23 cellular contexts compared by ENCODE assay signal in the genomic region with DNA sequence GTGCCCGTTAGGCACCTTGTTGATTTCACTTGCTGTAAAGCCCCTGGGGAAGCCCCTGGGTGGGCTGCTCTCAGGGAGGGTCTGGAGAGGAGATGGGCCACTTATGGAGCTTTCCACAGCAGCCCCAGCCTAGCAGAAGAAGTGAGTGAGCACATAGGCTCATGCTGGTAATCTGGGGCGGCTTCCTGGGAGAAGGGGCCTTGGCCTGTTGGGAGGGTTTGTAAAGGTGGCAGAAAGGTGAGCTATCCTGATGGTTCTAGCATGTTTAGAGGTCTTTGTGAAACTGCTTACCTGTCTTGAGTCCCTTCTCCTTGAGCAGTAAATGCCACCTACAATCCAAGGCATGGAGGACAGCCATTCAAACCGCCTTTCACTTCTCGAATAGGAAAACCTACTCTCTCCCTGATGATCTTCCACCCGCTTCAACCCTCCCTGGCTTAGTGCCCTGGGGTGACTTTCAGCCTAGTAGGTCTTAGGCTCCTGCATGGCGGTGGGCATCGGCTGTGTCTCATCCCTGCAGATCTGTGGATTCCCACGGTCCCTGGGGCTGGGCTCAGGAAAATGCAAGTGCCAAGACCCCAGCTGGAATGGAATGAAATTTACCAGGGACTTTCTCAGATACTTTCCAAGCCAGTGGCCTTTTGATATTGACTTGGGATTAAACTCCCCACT.
A peak's percentile ranks its signal among the peaks of the same experiment; 100 is the strongest.
DNase-seq lines count a peak whose midpoint lies in the region; ATAC-seq and TF ChIP-seq lines count a peak whose summit lies in the region.
"Had no signal": no experiment of that assay in that cellular context is flagged by ENCODE, and none has a peak within 500 bp of the region (broad histone marks: within the 10 kb centered on the region; RNA-seq: fewer than 3 reads in every experiment).

No MANE protein-coding gene starts in this region.

- CTCF ChIA-PET in IMR-90 (lab: Yijun Ruan, JAX) (no interaction called here), MCF 10A (lab: Yijun Ruan, JAX) (no interaction called here)

- no peak overlapping the region for H3K4me2 ChIP-seq in IMR-90 (ENCODE audit: low read depth, low read length)
- H3K4me2 ChIP-seq: smooth muscle cell had no signal

- WGBS in IMR-90 (ENCODE audit: extremely low coverage in 2 of 2, insufficient read length in 1 of 2), 2 experiments = 100% methylated on average over 2 of the region's 8 CpGs; no CpG with 5 or more reads in 1 of the 2 experiments

- peak overlapping the region; percentile 94 for H4K91ac ChIP-seq in IMR-90 (ENCODE audit: insufficient read depth, low read depth, low read length)

- H2AFZ ChIP-seq in IMR-90 (replicated peaks; ENCODE audit: low read length, poor library complexity) = no peak overlapping the region

- H3K79me1 ChIP-seq in IMR-90 (ENCODE audit: low read depth in 1 of 2, low read length in 2 of 2) = peaks cover 0 to 43% of the 10 kb centered on the region in 2 experiments; a peak in 2 of 4 replicates

- peak overlapping the region; percentile 81 for H3K27ac ChIP-seq in IMR-90 (ENCODE audit: insufficient read depth, low read length)
- H3K27ac ChIP-seq: ascending aorta, ovary had no signal

- dilution Hi-C loops in IMR-90 (cut with HindIII; ENCODE audit: low sequenced_read_pairs, unreplicated experiment) = no loop called here

- peaks cover 78% of the 10 kb centered on the region for H3K4me1 Mint-ChIP-seq in activated naive CD4-positive, alpha-beta T cell treated with anti-CD3 and anti-CD28 coated beads, Interleukin-2, amount 50 U/mL, for 24 hours
- peaks cover 17% of the 10 kb centered on the region for H3K4me1 Mint-ChIP-seq in stimulated activated effector memory CD8-positive, alpha-beta T cell treated with anti-CD3 and anti-CD28 coated beads, Interleukin-12 subunit alpha, Interleukin-12 subunit beta, amount 100 ng/mL, for 72 hours
- H3K4me1 Mint-ChIP-seq in MCF 10A (ENCODE audit: insufficient read depth, unreplicated experiment) = no peaks in the 10 kb centered on the region

- H3K9me3 ChIP-seq in IMR-90 (ENCODE audit: control insufficient read depth, insufficient read depth, low read length) = no peaks in the 10 kb centered on the region
- H3K9me3 ChIP-seq: ascending aorta, Caco-2, MG63, ovary, transverse colon had no signal

- H2BK120ac ChIP-seq in IMR-90 (ENCODE audit: low read depth, low read length) = peak overlapping the region; percentile 93

- no peak for ATAC-seq in IMR-90 (ENCODE audit: low read depth)
- ATAC-seq in stimulated activated effector memory CD8-positive, alpha-beta T cell treated with anti-CD3 and anti-CD28 coated beads, Interleukin-12 subunit alpha, Interleukin-12 subunit beta, amount 100 ng/mL, for 72 hours = no peak
- ATAC-seq in HG03175 (IDR thresholded peaks at IDR 0.05; ENCODE audit: unreplicated experiment) = no peak

- no peaks in the 10 kb centered on the region for H3K27me3 Mint-ChIP-seq in activated naive CD4-positive, alpha-beta T cell treated with anti-CD3 and anti-CD28 coated beads, Interleukin-2, amount 50 U/mL, for 24 hours
- H3K27me3 Mint-ChIP-seq in MCF 10A (ENCODE audit: insufficient read depth, unreplicated experiment) = no peaks in the 10 kb centered on the region
- H3K27me3 Mint-ChIP-seq: activated naive CD8-positive, alpha-beta T cell treated with anti-CD3 and anti-CD28 coated beads for 36 hours had no signal

- no peaks in the 10 kb centered on the region for H3K36me3 ChIP-seq in IMR-90 (ENCODE audit: control insufficient read depth, insufficient read depth, low read length)
- H3K36me3 ChIP-seq: ascending aorta, MG63, ovary, transverse colon had no signal

- peak overlapping the region; percentile 85; the same call in 2 of the 3 replicates for H2BK15ac ChIP-seq in IMR-90 (ENCODE audit: low read depth, low read length)

- in situ Hi-C loops in IMR-90 (cut with MboI; ENCODE audit: low sequenced_read_pairs) = no loop called here

- H2AK9ac ChIP-seq in IMR-90 (replicated peaks; ENCODE audit: low read depth, low read length, poor library complexity) = peak overlapping the region; percentile 29

- TF ChIP-seq POLR2A in IMR-90 (IDR thresholded peaks at IDR 0.05; ENCODE audit: low read depth, low read length) = no peak

- peak overlapping the region; percentile 68 to 84 for H4K8ac ChIP-seq in IMR-90 (ENCODE audit: low read depth in 2 of 2, low read length in 2 of 2)

- BruUV-seq in IMR-90 (replicated peaks; lab: Mats Ljungman, UMichigan) (no TSS peak), MCF 10A (replicated peaks; lab: Mats Ljungman, UMichigan) (no TSS peak)

- H4K5ac ChIP-seq in IMR-90 (ENCODE audit: low read depth, low read length) = peak overlapping the region; percentile 55

- peak overlapping the region; percentile 94 for H2BK20ac ChIP-seq in IMR-90 (ENCODE audit: low read depth, low read length)

- no peak overlapping the region for H3K4me3 Mint-ChIP-seq in activated naive CD4-positive, alpha-beta T cell treated with anti-CD3 and anti-CD28 coated beads, Interleukin-2, amount 50 U/mL, for 24 hours
- H3K4me3 Mint-ChIP-seq in stimulated activated effector memory CD8-positive, alpha-beta T cell treated with anti-CD3 and anti-CD28 coated beads, Interleukin-12 subunit alpha, Interleukin-12 subunit beta, amount 100 ng/mL, for 72 hours = no peak overlapping the region
- H3K4me3 Mint-ChIP-seq in MCF 10A (ENCODE audit: unreplicated experiment) = no peak overlapping the region

- peak overlapping the region; percentile 11; the same call in 1 of the 2 replicates for H3K9ac ChIP-seq in IMR-90 (ENCODE audit: low read depth, low read length)

- no peaks in the 10 kb centered on the region for H3K27me3 ChIP-seq in IMR-90 (ENCODE audit: control insufficient read depth, insufficient read depth, low read length)
- H3K27me3 ChIP-seq: ascending aorta, MG63, ovary, transverse colon had no signal

- no peak overlapping the region for H3K4me3 ChIP-seq in IMR-90 (ENCODE audit: insufficient read depth, low read depth, low read length)
- H3K4me3 ChIP-seq: ascending aorta, MG63, ovary, smooth muscle cell, transverse colon had no signal

- H3K9me3 Mint-ChIP-seq in activated naive CD4-positive, alpha-beta T cell treated with anti-CD3 and anti-CD28 coated beads, Interleukin-2, amount 50 U/mL, for 24 hours = no peaks in the 10 kb centered on the region
- H3K9me3 Mint-ChIP-seq in stimulated activated effector memory CD8-positive, alpha-beta T cell treated with anti-CD3 and anti-CD28 coated beads, Interleukin-12 subunit alpha, Interleukin-12 subunit beta, amount 100 ng/mL, for 72 hours = no peaks in the 10 kb centered on the region
- H3K9me3 Mint-ChIP-seq in MCF 10A (ENCODE audit: unreplicated experiment) = no peaks in the 10 kb centered on the region
- H3K9me3 Mint-ChIP-seq: activated naive CD8-positive, alpha-beta T cell treated with anti-CD3 and anti-CD28 coated beads for 36 hours; natural killer cell treated with Interleukin-12 subunit alpha and Interleukin-12 subunit beta and Interleukin-15 and Interleukin-18, amount 100 ng/mL, for 72 hours had no signal

- H3K18ac ChIP-seq in IMR-90 (ENCODE audit: low read depth, low read length) = peak overlapping the region; percentile 82

- H3K4ac ChIP-seq in IMR-90 (ENCODE audit: low read depth, low read length) = peak overlapping the region; percentile 90

- H3K14ac ChIP-seq in IMR-90 (replicated peaks; ENCODE audit: low read depth, low read length) = peak overlapping the region; percentile 84

- H3K9me1 ChIP-seq in IMR-90 (ENCODE audit: insufficient read depth, low read length) = peaks cover 44% of the 10 kb centered on the region

- POLR2A ChIA-PET in IMR-90 (lab: Charles Lee; ENCODE audit: unreplicated experiment) (no interaction called here), MCF 10A (lab: Yijun Ruan, JAX) (interaction anchor here (1.0 kb wide), 1 partner anchor 175 kb away, joined by 4 read pairs; no protein-coding TSS in a partner anchor)

- TF ChIP-seq CTCF in IMR-90 (conservative IDR thresholded peaks at IDR 0.05; ENCODE audit: low read depth, low read length) (no peak), MCF 10A (IDR thresholded peaks at IDR 0.05; ENCODE audit: unreplicated experiment) (no peak)

- peak overlapping the region; percentile 94 for H2AK5ac ChIP-seq in IMR-90 (ENCODE audit: low read depth, low read length)

- intact Hi-C loops in IMR-90 (cut with micrococcal nuclease) (loop anchor here (5.0 kb wide), 1 partner anchor 85 kb away; no protein-coding TSS in a partner anchor), MCF 10A (cut with micrococcal nuclease) (no loop called here)

- no peaks in the 10 kb centered on the region for H3K36me3 Mint-ChIP-seq in activated naive CD4-positive, alpha-beta T cell treated with anti-CD3 and anti-CD28 coated beads, Interleukin-2, amount 50 U/mL, for 24 hours
- no peaks in the 10 kb centered on the region for H3K36me3 Mint-ChIP-seq in stimulated activated effector memory CD8-positive, alpha-beta T cell treated with anti-CD3 and anti-CD28 coated beads, Interleukin-12 subunit alpha, Interleukin-12 subunit beta, amount 100 ng/mL, for 72 hours
- no peaks in the 10 kb centered on the region for H3K36me3 Mint-ChIP-seq in MCF 10A (ENCODE audit: insufficient read depth, unreplicated experiment)
- H3K36me3 Mint-ChIP-seq: natural killer cell treated with Interleukin-12 subunit alpha and Interleukin-12 subunit beta and Interleukin-15 and Interleukin-18, amount 100 ng/mL, for 72 hours had no signal

- H3K56ac ChIP-seq in IMR-90 (ENCODE audit: extremely low read depth, insufficient read depth, low read length) = peak overlapping the region; percentile 40; the same call in 1 of the 2 replicates

- peak overlapping the region; percentile 81 for H2BK5ac ChIP-seq in IMR-90 (ENCODE audit: low read depth, low read length, poor library complexity, severe bottlenecking)

- DNase-seq in activated naive CD4-positive, alpha-beta T cell treated with Interleukin-2 at 50 U/mL for 16 hours = no peak
- DNase-seq in IMR-90 = no peak
- peak; percentile 31 for DNase-seq in islet precursor cell
- DNase-seq in stimulated activated effector memory CD8-positive, alpha-beta T cell treated with anti-CD3 and anti-CD28 coated beads, Interleukin-12 subunit alpha, Interleukin-12 subunit beta, amount 100 ng/mL, for 72 hours (ENCODE audit: low spot score in 2 of 2) = no peak
- no peak for DNase-seq in NCI-H1930 (lab: John Stamatoyannopoulos, UW)
- DNase-seq in MCF 10A (ENCODE audit: unreplicated experiment) = no peak
- DNase-seq: ACHN; activated CD8-positive, alpha-beta memory T cell treated with anti-CD3 and anti-CD28 coated beads for 24 hours; Caco-2; KBM-7; MG63; NCI-H2081 treated with DMSO at 0.1 percent for 48 hours; NCI-H748 treated with DMSO at 0.1 percent for 48 hours; ovary; retina; stimulated activated CD4-positive, alpha-beta T cell treated with anti-CD3 and anti-CD28 coated beads, Interleukin-2, amount 100 ng/mL, for 24 hours; transverse colon had no signal

- H3K23ac ChIP-seq in IMR-90 (ENCODE audit: low read depth, low read length) = peak overlapping the region; percentile 72

- TF ChIP-seq RAD21 in IMR-90 (IDR thresholded peaks at IDR 0.05; ENCODE audit: low read length) = no peak

- H3K4me1 ChIP-seq in IMR-90 (ENCODE audit: control insufficient read depth, insufficient read depth, low read length) = peaks cover 54% of the 10 kb centered on the region
- H3K4me1 ChIP-seq: ascending aorta had no signal

- 0 out of 2 replicates have a peak, but pooled peaks cover 5% of the 10 kb centered on the region for H4K20me1 ChIP-seq in IMR-90 (ENCODE audit: insufficient read depth, low read length)

- H3K27ac Mint-ChIP-seq in activated naive CD4-positive, alpha-beta T cell treated with anti-CD3 and anti-CD28 coated beads, Interleukin-2, amount 50 U/mL, for 24 hours = peak overlapping the region; percentile 90
- peak overlapping the region; percentile 72 for H3K27ac Mint-ChIP-seq in stimulated activated effector memory CD8-positive, alpha-beta T cell treated with anti-CD3 and anti-CD28 coated beads, Interleukin-12 subunit alpha, Interleukin-12 subunit beta, amount 100 ng/mL, for 72 hours
- H3K27ac Mint-ChIP-seq in MCF 10A (ENCODE audit: low read depth, unreplicated experiment) = no peak overlapping the region
